ENCODE assay signal across 22 cellular contexts in genomic region chr1:162619076-162619475, GRCh38.
"Had no signal": no experiment of that assay in that cellular context is flagged by ENCODE, and none has a peak within 500 bp of the region (broad histone marks: within the 10 kb centered on the region; RNA-seq: fewer than 3 reads in every experiment).

No MANE protein-coding gene starts in this region.

- FAIRE-seq: colon, endothelial cell of umbilical vein, frontal cortex, keratinocyte had no signal

- H3K27ac ChIP-seq: coronary artery, dorsolateral prefrontal cortex, esophagus muscularis mucosa, foreskin keratinocyte, gastroesophageal sphincter, heart left ventricle, hepatocyte, left lung, lower lobe of right lung had no signal

- H3K4me3 ChIP-seq: coronary artery, dorsolateral prefrontal cortex, esophagus muscularis mucosa, gastroesophageal sphincter, heart left ventricle, hepatocyte, left lung, lower lobe of right lung, mucosa of descending colon had no signal

- H3K27me3 ChIP-seq: dorsolateral prefrontal cortex, esophagus muscularis mucosa, foreskin keratinocyte, gastroesophageal sphincter, heart left ventricle, hepatocyte, left lung had no signal

- H3K4me1 ChIP-seq: foreskin keratinocyte, heart left ventricle, left lung, lower lobe of right lung had no signal

- H3K36me3 ChIP-seq: esophagus muscularis mucosa, gastroesophageal sphincter, heart left ventricle, left lung, lower lobe of right lung had no signal

- DNase-seq: dermis blood vessel endothelial cell; dorsolateral prefrontal cortex; effector CD4-positive, alpha-beta T cell; effector memory CD4-positive, alpha-beta T cell; foreskin keratinocyte; heart left ventricle; hypothalamus; left cardiac atrium; left lung; left ventricle myocardium superior; lower lobe of right lung; mesenchymal stem cell; mucosa of descending colon; naive B cell had no signal
